ENCODE assay signal across 22 cellular contexts in genomic region chr12:9588749-9589148, GRCh38. TPM values are rescaled to one million over a fixed set of nuclear protein-coding genes. Genes with fewer than 3 reads are reported as not detected.
"Had no signal": no experiment of that assay in that cellular context is flagged by ENCODE, and none has a peak within 500 bp of the region (broad histone marks: within the 10 kb centered on the region; RNA-seq: fewer than 3 reads in every experiment).

No MANE protein-coding gene starts in this region.

- H3K9me3 ChIP-seq: esophagus squamous epithelium, mucosa of descending colon, ovary, thoracic aorta, upper lobe of left lung had no signal

- H3K4me1 ChIP-seq: esophagus squamous epithelium, foreskin keratinocyte, upper lobe of left lung had no signal

- H3K27ac ChIP-seq: cardiac muscle cell, esophagus squamous epithelium, foreskin keratinocyte, ovary, thoracic aorta, upper lobe of left lung, WERI-Rb-1 had no signal

- DNase-seq: activated CD4-positive, alpha-beta T cell treated with anti-CD3 and anti-CD28 coated beads, Interleukin-2, amount 50 U/mL, for 48 hours; activated CD8-positive, alpha-beta memory T cell treated with anti-CD3 and anti-CD28 coated beads, Interleukin-2, amount 10 ng/mL, durations not matched to agents 7 days and 5 days; activated naive CD8-positive, alpha-beta T cell treated with anti-CD3 and anti-CD28 coated beads for 36 hours; amniotic stem cell; dermis blood vessel endothelial cell; effector memory CD4-positive, alpha-beta T cell; esophagus squamous epithelium; foreskin keratinocyte; left ventricle myocardium superior; mucosa of descending colon; naive thymus-derived CD4-positive, alpha-beta T cell; ovary; stimulated activated CD4-positive, alpha-beta T cell treated with anti-CD3 and anti-CD28 coated beads, Interleukin-4, amount 100 ng/mL, for 24 hours; upper lobe of left lung; WERI-Rb-1 had no signal

- H3K27me3 ChIP-seq: cardiac muscle cell, esophagus squamous epithelium, ovary, upper lobe of left lung had no signal

- ATAC-seq: activated CD8-positive, alpha-beta memory T cell treated with anti-CD3 and anti-CD28 coated beads, Interleukin-2, amount 10 ng/mL, durations not matched to agents 7 days and 5 days; foreskin keratinocyte; left ventricle myocardium superior; mucosa of descending colon; naive thymus-derived CD4-positive, alpha-beta T cell; sciatic nerve; stimulated activated memory B cell treated with anti-CD40 and anti-IgM and Interleukin-4, amounts not matched to agents 10 μg/mL and 1 μg/mL and 100 μg/mL, for 72 hours had no signal

- H3K36me3 ChIP-seq: cardiac muscle cell, esophagus squamous epithelium, ovary, thoracic aorta, upper lobe of left lung, WERI-Rb-1 had no signal

- H3K4me3 ChIP-seq: cardiac muscle cell, esophagus squamous epithelium, mucosa of descending colon, ovary, thoracic aorta, upper lobe of left lung had no signal

RNA-seq across cellular contexts. Expression of gene KLRB1, which starts 19.0 kb away (rescaled TPM):
- total RNA-seq: activated naive CD8-positive, alpha-beta T cell treated with anti-CD3 and anti-CD28 coated beads for 36 hours; cardiac muscle cell; chondrocyte; dermis blood vessel endothelial cell; foreskin keratinocyte; kidney epithelial cell; pulmonary artery endothelial cell had no signal
- polyA plus RNA-seq: cardiac muscle cell, foreskin keratinocyte had no signal
